In genomic region chr10:23403719-23404118, GRCh38 we compare ENCODE assay signal across 1 cellular context.
TF ChIP-seq lines count a peak whose summit lies in the region.

No MANE protein-coding gene starts in this region.

TF ChIP-seq in H1, 55 proteins besides CTCF, POLR2A, EP300 and RAD21:
- TF ChIP-seq CTBP2 (IDR thresholded peaks at IDR 0.05; ENCODE audit: borderline replicate concordance, insufficient read depth, insufficient read length, low read length), result no peak
- no peak for TF ChIP-seq CEBPB (IDR thresholded peaks at IDR 0.05; ENCODE audit: low read depth, low read length)
- TF ChIP-seq HDAC2 (IDR thresholded peaks at IDR 0.05; ENCODE audit: borderline replicate concordance in 1 of 2, low read depth in 2 of 2, low read length in 2 of 2), result no peak
- no peak for TF ChIP-seq RNF2 (IDR thresholded peaks at IDR 0.05; ENCODE audit: borderline replicate concordance, low read depth, low read length, missing control alignments, poor library complexity, severe bottlenecking)
- no peak for TF ChIP-seq KDM1A (IDR thresholded peaks at IDR 0.05; ENCODE audit: borderline replicate concordance, low read length)
- no peak for TF ChIP-seq CHD1 (IDR thresholded peaks at IDR 0.05; ENCODE audit: low read depth, low read length)
- TF ChIP-seq, protein P1, sequence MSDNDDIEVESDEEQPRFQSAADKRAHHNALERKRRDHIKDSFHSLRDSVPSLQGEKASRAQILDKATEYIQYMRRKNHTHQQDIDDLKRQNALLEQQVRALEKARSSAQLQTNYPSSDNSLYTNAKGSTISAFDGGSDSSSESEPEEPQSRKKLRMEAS (IDR thresholded peaks at IDR 0.05), result no peak
- no peak for TF ChIP-seq TAF7 (optimal IDR thresholded peaks at IDR 0.05; ENCODE audit: borderline replicate concordance, low read depth, low read length)
